Comparison of ENCODE assay signal across 11 cellular contexts in genomic region chr13:92355213-92355612, GRCh38.
DNase-seq lines count a peak whose midpoint lies in the region; ATAC-seq and TF ChIP-seq lines count a peak whose summit lies in the region.
"Had no signal": no experiment of that assay in that cellular context is flagged by ENCODE, and none has a peak within 500 bp of the region (broad histone marks: within the 10 kb centered on the region; RNA-seq: fewer than 3 reads in every experiment).

No MANE protein-coding gene starts in this region.

- H3K27ac Mint-ChIP-seq in MCF 10A (ENCODE audit: low read depth, unreplicated experiment) (no peak overlapping the region), type B pancreatic cell (no peak overlapping the region)
- H3K27ac Mint-ChIP-seq: activated naive CD4-positive, alpha-beta T cell treated with anti-CD3 and anti-CD28 coated beads, Interleukin-2, amount 50 U/mL, for 72 hours had no signal

- ATAC-seq in PC-3 (peak; percentile 66), HG03175 (IDR thresholded peaks at IDR 0.05; ENCODE audit: unreplicated experiment) (no peak)
- ATAC-seq: activated naive CD4-positive, alpha-beta T cell treated with anti-CD3 and anti-CD28 coated beads, Interleukin-2, amount 50 U/mL, for 72 hours had no signal

- H3K4me1 ChIP-seq in breast epithelium (no peaks in the 10 kb centered on the region), PC-3 (ENCODE audit: insufficient read depth, low read length) (no peaks in the 10 kb centered on the region)

- H3K4me3 ChIP-seq in breast epithelium = no peak overlapping the region
- no peak overlapping the region for H3K4me3 ChIP-seq in PC-3 (ENCODE audit: low read length)
- no peak overlapping the region for H3K4me3 ChIP-seq in fibroblast of villous mesenchyme (ENCODE audit: low read depth, low read length)

- H3K4me2 ChIP-seq in PC-3 (ENCODE audit: low read length) = no peak overlapping the region

- POLR2A ChIA-PET in MCF 10A (lab: Yijun Ruan, JAX) = no interaction called here
- POLR2A ChIA-PET in PC-3 (lab: Charles Lee; ENCODE audit: unreplicated experiment) = no interaction called here

- CTCF ChIA-PET in MCF 10A (lab: Yijun Ruan, JAX) (interaction anchor here (0.7 to 1.7 kb wide), 9 partner anchors 19 to 409 kb away, joined by 3 to 11 read pairs (median 4); no protein-coding TSS in a partner anchor), PC-3 (lab: Charles Lee) (interaction anchor here (0.6 to 1.2 kb wide), 3 partner anchors 13 to 179 kb away, joined by 3 to 4 read pairs (median 3); no protein-coding TSS in a partner anchor)

- H3K36me3 Mint-ChIP-seq in MCF 10A (ENCODE audit: insufficient read depth, unreplicated experiment) = no peaks in the 10 kb centered on the region
- no peaks in the 10 kb centered on the region for H3K36me3 Mint-ChIP-seq in type B pancreatic cell
- H3K36me3 Mint-ChIP-seq: activated naive CD4-positive, alpha-beta T cell treated with anti-CD3 and anti-CD28 coated beads, Interleukin-2, amount 50 U/mL, for 72 hours had no signal

- H3K9me3 Mint-ChIP-seq in MCF 10A (ENCODE audit: unreplicated experiment) = peaks cover 8% of the 10 kb centered on the region
- H3K9me3 Mint-ChIP-seq in type B pancreatic cell = no peaks in the 10 kb centered on the region

- no peaks in the 10 kb centered on the region for H3F3A ChIP-seq in PC-3 (ENCODE audit: low read length, unreplicated experiment)

- no peak for TF ChIP-seq POLR2A in breast epithelium (IDR thresholded peaks at IDR 0.05)

- peaks cover 6 to 10% of the 10 kb centered on the region in 2 donors for H3K9me3 ChIP-seq in breast epithelium
- no peaks in the 10 kb centered on the region for H3K9me3 ChIP-seq in PC-3 (ENCODE audit: low read length)

- no peak overlapping the region for H3K27ac ChIP-seq in breast epithelium
- H3K27ac ChIP-seq in PC-3 (ENCODE audit: low read length) = no peak overlapping the region
- H3K27ac ChIP-seq: HL-60 had no signal

- H3K36me3 ChIP-seq in breast epithelium = no peaks in the 10 kb centered on the region
- H3K36me3 ChIP-seq in PC-3 (ENCODE audit: low read depth, low read length) = no peaks in the 10 kb centered on the region

- no peak overlapping the region for H2AFZ ChIP-seq in PC-3 (ENCODE audit: low read length)

- TF ChIP-seq CTCF in MCF 10A (IDR thresholded peaks at IDR 0.05; ENCODE audit: unreplicated experiment) = peak; percentile 30
- TF ChIP-seq CTCF in breast epithelium (IDR thresholded peaks at IDR 0.05) = no peak
- peak; percentile 33; the same call in 1 of the 2 replicates for TF ChIP-seq CTCF in PC-3 (conservative IDR thresholded peaks at IDR 0.05; ENCODE audit: low read depth, low read length)
- peak; percentile 54 for TF ChIP-seq CTCF in fibroblast of villous mesenchyme (IDR thresholded peaks at IDR 0.05; ENCODE audit: insufficient read depth, low read depth, low read length)
- TF ChIP-seq CTCF in type B pancreatic cell (conservative IDR thresholded peaks at IDR 0.05) = peak; percentile 47

- H3K9ac ChIP-seq in PC-3 (ENCODE audit: low read length) = no peak overlapping the region

- no TSS peak for BruUV-seq in MCF 10A (replicated peaks; lab: Mats Ljungman, UMichigan)
- BruUV-seq in PC-3 (replicated peaks; lab: Mats Ljungman, UMichigan) = no TSS peak

- no peaks in the 10 kb centered on the region for H4K20me1 ChIP-seq in PC-3 (ENCODE audit: low read length)

- H3K27me3 ChIP-seq in breast epithelium = no peaks in the 10 kb centered on the region
- H3K27me3 ChIP-seq in PC-3 (ENCODE audit: low read length) = no peaks in the 10 kb centered on the region

- intact Hi-C loops in MCF 10A (cut with micrococcal nuclease) = loop anchor here (1.0 kb wide), 2 partner anchors 168 to 175 kb away; no protein-coding TSS in a partner anchor
- intact Hi-C loops in breast epithelium (cut with DNase I; ENCODE audit: low total_unique reads) = no loop called here
- intact Hi-C loops in PC-3 (cut with micrococcal nuclease) = loop anchor here (1.0 kb wide), 1 partner anchor 168 kb away; no protein-coding TSS in a partner anchor

- H3K9me2 ChIP-seq in PC-3 (replicated peaks; ENCODE audit: low read length) = no peaks in the 10 kb centered on the region

- no peaks in the 10 kb centered on the region for H3K79me2 ChIP-seq in PC-3 (ENCODE audit: low read length)

- no peaks in the 10 kb centered on the region for H3K4me1 Mint-ChIP-seq in MCF 10A (ENCODE audit: insufficient read depth, unreplicated experiment)
- H3K4me1 Mint-ChIP-seq in type B pancreatic cell (ENCODE audit: unreplicated experiment) = no peaks in the 10 kb centered on the region

- H3K4me3 Mint-ChIP-seq in MCF 10A (ENCODE audit: unreplicated experiment) (no peak overlapping the region), type B pancreatic cell (no peak overlapping the region)

- H3K27me3 Mint-ChIP-seq in MCF 10A (ENCODE audit: insufficient read depth, unreplicated experiment) (no peaks in the 10 kb centered on the region), type B pancreatic cell (no peaks in the 10 kb centered on the region)

- DNase-seq in MCF 10A (ENCODE audit: unreplicated experiment) (peak; percentile 47), breast epithelium (ENCODE audit: low spot score in 2 of 2) (no peak), PC-3 (peak; percentile 1), fibroblast of villous mesenchyme (ENCODE audit: low read depth) (peak; percentile 25), type B pancreatic cell (ENCODE audit: extremely low spot score, unreplicated experiment) (no peak), mesenteric fat pad (ENCODE audit: low spot score) (no peak), LoVo (ENCODE audit: low spot score) (no peak)
- DNase-seq: T1000 had no signal

Comparison
In these comparisons a context has a peak if more than half of its experiments do, and no peak if none do; other contexts are left out.
1. DNase-seq: peak in MCF 10A (single experiment), PC-3 (single experiment) and fibroblast of villous mesenchyme (single experiment); none in breast epithelium (0 of 2), type B pancreatic cell (single experiment), mesenteric fat pad (single experiment) and LoVo (single experiment).
2. CTCF ChIP-seq: peak in MCF 10A (single experiment), PC-3 (single experiment), fibroblast of villous mesenchyme (single experiment) and type B pancreatic cell (single experiment); none in breast epithelium (0 of 3).